3 cellular contexts compared by ENCODE assay signal in the genomic region with DNA sequence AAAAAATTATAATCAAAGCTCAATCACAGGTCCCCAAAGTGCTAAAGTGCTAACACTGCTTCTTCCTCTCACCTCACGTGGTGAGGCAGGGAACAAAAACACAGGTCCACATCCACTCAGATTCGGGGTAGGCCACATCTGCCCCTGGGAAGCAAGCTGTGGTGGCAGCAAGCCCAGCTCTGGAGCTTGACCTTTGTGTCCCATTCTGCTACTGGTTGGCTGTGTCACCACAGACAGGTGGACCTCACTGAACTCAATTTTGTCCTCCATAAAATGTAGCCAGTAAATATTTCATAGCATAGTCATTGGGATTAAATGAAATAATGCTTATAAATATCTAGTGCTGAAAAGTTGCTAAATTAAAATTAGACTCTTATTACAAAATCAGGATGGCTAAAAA.
A peak's percentile ranks its signal among the peaks of the same experiment; 100 is the strongest.
TF ChIP-seq lines count a peak whose summit lies in the region.

No MANE protein-coding gene starts in this region.

TF ChIP-seq in liver, 16 proteins besides CTCF, POLR2A, EP300 and RAD21:
- TF ChIP-seq, protein P1, sequence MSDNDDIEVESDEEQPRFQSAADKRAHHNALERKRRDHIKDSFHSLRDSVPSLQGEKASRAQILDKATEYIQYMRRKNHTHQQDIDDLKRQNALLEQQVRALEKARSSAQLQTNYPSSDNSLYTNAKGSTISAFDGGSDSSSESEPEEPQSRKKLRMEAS (IDR thresholded peaks at IDR 0.05): no peak
- TF ChIP-seq GABPA (IDR thresholded peaks at IDR 0.05 in 1 of 2, conservative IDR thresholded peaks at IDR 0.05 in 1 of 2): no peak
- TF ChIP-seq SP1 (IDR thresholded peaks at IDR 0.05): peak; percentile 65
- no peak for TF ChIP-seq TAF1 (conservative IDR thresholded peaks at IDR 0.05)
- TF ChIP-seq, protein P2, sequence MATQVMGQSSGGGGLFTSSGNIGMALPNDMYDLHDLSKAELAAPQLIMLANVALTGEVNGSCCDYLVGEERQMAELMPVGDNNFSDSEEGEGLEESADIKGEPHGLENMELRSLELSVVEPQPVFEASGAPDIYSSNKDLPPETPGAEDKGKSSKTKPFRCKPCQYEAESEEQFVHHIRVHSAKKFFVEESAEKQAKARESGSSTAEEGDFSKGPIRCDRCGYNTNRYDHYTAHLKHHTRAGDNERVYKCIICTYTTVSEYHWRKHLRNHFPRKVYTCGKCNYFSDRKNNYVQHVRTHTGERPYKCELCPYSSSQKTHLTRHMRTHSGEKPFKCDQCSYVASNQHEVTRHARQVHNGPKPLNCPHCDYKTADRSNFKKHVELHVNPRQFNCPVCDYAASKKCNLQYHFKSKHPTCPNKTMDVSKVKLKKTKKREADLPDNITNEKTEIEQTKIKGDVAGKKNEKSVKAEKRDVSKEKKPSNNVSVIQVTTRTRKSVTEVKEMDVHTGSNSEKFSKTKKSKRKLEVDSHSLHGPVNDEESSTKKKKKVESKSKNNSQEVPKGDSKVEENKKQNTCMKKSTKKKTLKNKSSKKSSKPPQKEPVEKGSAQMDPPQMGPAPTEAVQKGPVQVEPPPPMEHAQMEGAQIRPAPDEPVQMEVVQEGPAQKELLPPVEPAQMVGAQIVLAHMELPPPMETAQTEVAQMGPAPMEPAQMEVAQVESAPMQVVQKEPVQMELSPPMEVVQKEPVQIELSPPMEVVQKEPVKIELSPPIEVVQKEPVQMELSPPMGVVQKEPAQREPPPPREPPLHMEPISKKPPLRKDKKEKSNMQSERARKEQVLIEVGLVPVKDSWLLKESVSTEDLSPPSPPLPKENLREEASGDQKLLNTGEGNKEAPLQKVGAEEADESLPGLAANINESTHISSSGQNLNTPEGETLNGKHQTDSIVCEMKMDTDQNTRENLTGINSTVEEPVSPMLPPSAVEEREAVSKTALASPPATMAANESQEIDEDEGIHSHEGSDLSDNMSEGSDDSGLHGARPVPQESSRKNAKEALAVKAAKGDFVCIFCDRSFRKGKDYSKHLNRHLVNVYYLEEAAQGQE (IDR thresholded peaks at IDR 0.05): no peak
- TF ChIP-seq FOXA2 (IDR thresholded peaks at IDR 0.05): no peak
- TF ChIP-seq, protein P3, sequence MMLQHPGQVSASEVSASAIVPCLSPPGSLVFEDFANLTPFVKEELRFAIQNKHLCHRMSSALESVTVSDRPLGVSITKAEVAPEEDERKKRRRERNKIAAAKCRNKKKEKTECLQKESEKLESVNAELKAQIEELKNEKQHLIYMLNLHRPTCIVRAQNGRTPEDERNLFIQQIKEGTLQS (IDR thresholded peaks at IDR 0.05): no peak
- TF ChIP-seq, protein P4, sequence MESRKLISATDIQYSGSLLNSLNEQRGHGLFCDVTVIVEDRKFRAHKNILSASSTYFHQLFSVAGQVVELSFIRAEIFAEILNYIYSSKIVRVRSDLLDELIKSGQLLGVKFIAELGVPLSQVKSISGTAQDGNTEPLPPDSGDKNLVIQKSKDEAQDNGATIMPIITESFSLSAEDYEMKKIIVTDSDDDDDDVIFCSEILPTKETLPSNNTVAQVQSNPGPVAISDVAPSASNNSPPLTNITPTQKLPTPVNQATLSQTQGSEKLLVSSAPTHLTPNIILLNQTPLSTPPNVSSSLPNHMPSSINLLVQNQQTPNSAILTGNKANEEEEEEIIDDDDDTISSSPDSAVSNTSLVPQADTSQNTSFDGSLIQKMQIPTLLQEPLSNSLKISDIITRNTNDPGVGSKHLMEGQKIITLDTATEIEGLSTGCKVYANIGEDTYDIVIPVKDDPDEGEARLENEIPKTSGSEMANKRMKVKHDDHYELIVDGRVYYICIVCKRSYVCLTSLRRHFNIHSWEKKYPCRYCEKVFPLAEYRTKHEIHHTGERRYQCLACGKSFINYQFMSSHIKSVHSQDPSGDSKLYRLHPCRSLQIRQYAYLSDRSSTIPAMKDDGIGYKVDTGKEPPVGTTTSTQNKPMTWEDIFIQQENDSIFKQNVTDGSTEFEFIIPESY (IDR thresholded peaks at IDR 0.05): no peak
- no peak for TF ChIP-seq EGR1 (IDR thresholded peaks at IDR 0.05; ENCODE audit: low read depth in 2 of 2)
- no peak for TF ChIP-seq HNF4G (IDR thresholded peaks at IDR 0.05)
- TF ChIP-seq JUND (IDR thresholded peaks at IDR 0.05): no peak
- no peak for TF ChIP-seq YY1 (IDR thresholded peaks at IDR 0.05)
- peak; percentile 34 to 42 for TF ChIP-seq HNF4A (conservative IDR thresholded peaks at IDR 0.05)
- peak; percentile 63 to 75 for TF ChIP-seq RXRA (IDR thresholded peaks at IDR 0.05)
- TF ChIP-seq FOXA1 (IDR thresholded peaks at IDR 0.05): no peak
- no peak for TF ChIP-seq NR2F2 (IDR thresholded peaks at IDR 0.05)
TF ChIP-seq in liver: peak in this region for 3.

TF ChIP-seq in HepG2, 621 proteins besides CTCF, POLR2A, EP300 and RAD21:
- no peak for TF ChIP-seq NAIF1 (CRISPR knock-in tag; IDR thresholded peaks at IDR 0.05; ENCODE audit: borderline replicate concordance)
- TF ChIP-seq, protein P5, sequence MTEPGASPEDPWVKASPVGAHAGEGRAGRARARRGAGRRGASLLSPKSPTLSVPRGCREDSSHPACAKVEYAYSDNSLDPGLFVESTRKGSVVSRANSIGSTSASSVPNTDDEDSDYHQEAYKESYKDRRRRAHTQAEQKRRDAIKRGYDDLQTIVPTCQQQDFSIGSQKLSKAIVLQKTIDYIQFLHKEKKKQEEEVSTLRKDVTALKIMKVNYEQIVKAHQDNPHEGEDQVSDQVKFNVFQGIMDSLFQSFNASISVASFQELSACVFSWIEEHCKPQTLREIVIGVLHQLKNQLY (CRISPR knock-in tag; IDR thresholded peaks at IDR 0.05): no peak
- TF ChIP-seq, protein P6, sequence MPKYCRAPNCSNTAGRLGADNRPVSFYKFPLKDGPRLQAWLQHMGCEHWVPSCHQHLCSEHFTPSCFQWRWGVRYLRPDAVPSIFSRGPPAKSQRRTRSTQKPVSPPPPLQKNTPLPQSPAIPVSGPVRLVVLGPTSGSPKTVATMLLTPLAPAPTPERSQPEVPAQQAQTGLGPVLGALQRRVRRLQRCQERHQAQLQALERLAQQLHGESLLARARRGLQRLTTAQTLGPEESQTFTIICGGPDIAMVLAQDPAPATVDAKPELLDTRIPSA (CRISPR knock-in tag; IDR thresholded peaks at IDR 0.05; ENCODE audit: borderline replicate concordance): no peak
- no peak for TF ChIP-seq RARG (CRISPR knock-in tag; IDR thresholded peaks at IDR 0.05; ENCODE audit: low read depth)
- TF ChIP-seq, protein P7, sequence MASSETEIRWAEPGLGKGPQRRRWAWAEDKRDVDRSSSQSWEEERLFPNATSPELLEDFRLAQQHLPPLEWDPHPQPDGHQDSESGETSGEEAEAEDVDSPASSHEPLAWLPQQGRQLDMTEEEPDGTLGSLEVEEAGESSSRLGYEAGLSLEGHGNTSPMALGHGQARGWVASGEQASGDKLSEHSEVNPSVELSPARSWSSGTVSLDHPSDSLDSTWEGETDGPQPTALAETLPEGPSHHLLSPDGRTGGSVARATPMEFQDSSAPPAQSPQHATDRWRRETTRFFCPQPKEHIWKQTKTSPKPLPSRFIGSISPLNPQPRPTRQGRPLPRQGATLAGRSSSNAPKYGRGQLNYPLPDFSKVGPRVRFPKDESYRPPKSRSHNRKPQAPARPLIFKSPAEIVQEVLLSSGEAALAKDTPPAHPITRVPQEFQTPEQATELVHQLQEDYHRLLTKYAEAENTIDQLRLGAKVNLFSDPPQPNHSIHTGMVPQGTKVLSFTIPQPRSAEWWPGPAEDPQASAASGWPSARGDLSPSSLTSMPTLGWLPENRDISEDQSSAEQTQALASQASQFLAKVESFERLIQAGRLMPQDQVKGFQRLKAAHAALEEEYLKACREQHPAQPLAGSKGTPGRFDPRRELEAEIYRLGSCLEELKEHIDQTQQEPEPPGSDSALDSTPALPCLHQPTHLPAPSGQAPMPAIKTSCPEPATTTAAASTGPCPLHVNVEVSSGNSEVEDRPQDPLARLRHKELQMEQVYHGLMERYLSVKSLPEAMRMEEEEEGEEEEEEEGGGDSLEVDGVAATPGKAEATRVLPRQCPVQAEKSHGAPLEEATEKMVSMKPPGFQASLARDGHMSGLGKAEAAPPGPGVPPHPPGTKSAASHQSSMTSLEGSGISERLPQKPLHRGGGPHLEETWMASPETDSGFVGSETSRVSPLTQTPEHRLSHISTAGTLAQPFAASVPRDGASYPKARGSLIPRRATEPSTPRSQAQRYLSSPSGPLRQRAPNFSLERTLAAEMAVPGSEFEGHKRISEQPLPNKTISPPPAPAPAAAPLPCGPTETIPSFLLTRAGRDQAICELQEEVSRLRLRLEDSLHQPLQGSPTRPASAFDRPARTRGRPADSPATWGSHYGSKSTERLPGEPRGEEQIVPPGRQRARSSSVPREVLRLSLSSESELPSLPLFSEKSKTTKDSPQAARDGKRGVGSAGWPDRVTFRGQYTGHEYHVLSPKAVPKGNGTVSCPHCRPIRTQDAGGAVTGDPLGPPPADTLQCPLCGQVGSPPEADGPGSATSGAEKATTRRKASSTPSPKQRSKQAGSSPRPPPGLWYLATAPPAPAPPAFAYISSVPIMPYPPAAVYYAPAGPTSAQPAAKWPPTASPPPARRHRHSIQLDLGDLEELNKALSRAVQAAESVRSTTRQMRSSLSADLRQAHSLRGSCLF (CRISPR knock-in tag; IDR thresholded peaks at IDR 0.05; ENCODE audit: borderline replicate concordance): no peak
- no peak for TF ChIP-seq PAWR (CRISPR knock-in tag; IDR thresholded peaks at IDR 0.05; ENCODE audit: borderline replicate concordance)
- TF ChIP-seq JUN (CRISPR knock-in tag; IDR thresholded peaks at IDR 0.05): no peak
- TF ChIP-seq ZNF556 (CRISPR knock-in tag; IDR thresholded peaks at IDR 0.05; ENCODE audit: borderline replicate concordance): no peak

TF ChIP-seq in GM12891, 5 proteins besides CTCF, POLR2A, EP300 and RAD21:
- no peak for TF ChIP-seq POLR2AphosphoS5 (IDR thresholded peaks at IDR 0.05; ENCODE audit: low read depth, low read length)
- no peak for TF ChIP-seq POU2F2 (IDR thresholded peaks at IDR 0.05; ENCODE audit: low read depth, low read length)
- no peak for TF ChIP-seq PAX5 (IDR thresholded peaks at IDR 0.05; ENCODE audit: insufficient read depth, low read length, severe bottlenecking)
